In genomic region chr9:13175732-13176131, GRCh38 we compare ENCODE assay signal across 26 cellular contexts.
"Had no signal": no experiment of that assay in that cellular context is flagged by ENCODE, and none has a peak within 500 bp of the region (broad histone marks: within the 10 kb centered on the region; RNA-seq: fewer than 3 reads in every experiment).

No MANE protein-coding gene starts in this region.

- ATAC-seq: activated T-cell treated with anti-CD3 and anti-CD28 coated beads, Interleukin-2, amount 50 U/mL, for 72 hours; PC-3; T-cell had no signal

- DNase-seq: activated CD4-positive, alpha-beta memory T cell treated with anti-CD3 and anti-CD28 coated beads for 36 hours; activated CD4-positive, alpha-beta T cell treated with anti-CD3 and anti-CD28 coated beads, Interleukin-2, amount 10 ng/mL, durations not matched to agents 7 days and 5 days; activated CD4-positive, CD25-positive, alpha-beta regulatory T cell; activated gamma-delta T cell treated with Interleukin-2 at 50 U/mL for 16 hours; activated naive CD4-positive, alpha-beta T cell treated with anti-CD3 and anti-CD28 coated beads, Interleukin-2, amount 10 ng/mL, durations not matched to agents 7 days and 5 days; activated naive CD8-positive, alpha-beta T cell treated with anti-CD3 and anti-CD28 coated beads for 36 hours; activated T-cell treated with anti-CD3 and anti-CD28 coated beads for 4 hours; activated T-cell treated with anti-CD3 and anti-CD28 coated beads, Interleukin-2, amount 50 U/mL, for 72 hours; anterior cingulate cortex; Kasumi-1; KBM-7; NCI-H1092 treated with DMSO at 0.1 percent for 48 hours; NCI-H1417 treated with DMSO at 0.1 percent for 48 hours; NCI-H1694; NCI-H2029; NCI-H2107; NCI-H345; NCI-H510A; NCI-H526 treated with DMSO at 0.1 percent for 48 hours; NCI-H82; PC-3; SHP77 treated with DMSO at 0.1 percent for 48 hours; T-cell; T-helper 2 cell; T1000 had no signal

- FAIRE-seq: TTC549 had no signal
